Comparison of ENCODE assay signal across 22 cellular contexts in genomic region chr17:8142158-8142886, GRCh38. TPM values are rescaled to one million over a fixed set of nuclear protein-coding genes. Genes with fewer than 3 reads are reported as not detected.
DNase-seq lines count a peak whose midpoint lies in the region; ATAC-seq, FAIRE-seq and TF ChIP-seq lines count a peak whose summit lies in the region.
"Had no signal": no experiment of that assay in that cellular context is flagged by ENCODE, and none has a peak within 500 bp of the region (broad histone marks: within the 10 kb centered on the region; RNA-seq: fewer than 3 reads in every experiment).

No MANE protein-coding gene starts in this region.

- H3K27ac Mint-ChIP-seq in endodermal cell: no peak overlapping the region
- H3K27ac Mint-ChIP-seq in neural progenitor cell: no peak overlapping the region
- H3K27ac Mint-ChIP-seq: activated naive CD4-positive, alpha-beta T cell treated with anti-CD3 and anti-CD28 coated beads for 36 hours; stimulated activated naive CD8-positive, alpha-beta T cell treated with anti-CD3 and anti-CD28 coated beads, Interleukin-15, amount 100 ng/mL, for 72 hours; T-helper 1 cell treated with Interleukin-12 subunit alpha and Interleukin-12 subunit beta and Interleukin-4 antibody, amounts not matched to agents 30 μg/mL and 1 μg/mL, for 36 hours had no signal

- no peaks in the 10 kb centered on the region for H3K9me3 Mint-ChIP-seq in endodermal cell
- H3K9me3 Mint-ChIP-seq in neural progenitor cell: no peaks in the 10 kb centered on the region
- H3K9me3 Mint-ChIP-seq: activated naive CD4-positive, alpha-beta T cell treated with anti-CD3 and anti-CD28 coated beads for 36 hours; stimulated activated naive CD8-positive, alpha-beta T cell treated with anti-CD3 and anti-CD28 coated beads, Interleukin-15, amount 100 ng/mL, for 72 hours; T-helper 1 cell treated with Interleukin-12 subunit alpha and Interleukin-12 subunit beta and Interleukin-4 antibody, amounts not matched to agents 30 μg/mL and 1 μg/mL, for 36 hours had no signal

- intact Hi-C loops in right lobe of liver (cut with DNase I) (no loop called here), HepG2 (cut with micrococcal nuclease; ENCODE audit: unreplicated experiment) (no loop called here)

- no peak for TF ChIP-seq CTCF in right lobe of liver (IDR thresholded peaks at IDR 0.05)
- TF ChIP-seq CTCF in HepG2 (CRISPR knock-in tag; IDR thresholded peaks at IDR 0.05): no peak
- no peak for TF ChIP-seq CTCF in endodermal cell (conservative IDR thresholded peaks at IDR 0.05)
- no peak for TF ChIP-seq CTCF in neural progenitor cell (IDR thresholded peaks at IDR 0.05)

- DNase-seq in right lobe of liver (peak in 2 of 3 donors; percentile 21 to 56), HepG2 (ENCODE audit: low spot score) (no peak), endodermal cell (peak; percentile 49), neural progenitor cell (ENCODE audit: low spot score) (no peak), COR-L47 (lab: John Stamatoyannopoulos, UW) (no peak), RPMI8226 (no peak), anterior cingulate cortex (lab: John Stamatoyannopoulos, UW) (no peak), NCI-H146 (lab: John Stamatoyannopoulos, UW) (no peak)
- DNase-seq: activated CD4-positive, alpha-beta T cell treated with anti-CD3 and anti-CD28 coated beads, Interleukin-2, amount 50 U/mL, for 48 hours; activated naive CD4-positive, alpha-beta T cell treated with anti-CD3 and anti-CD28 coated beads for 36 hours; DMS53; foreskin keratinocyte; MG63; NCI-H748 treated with DMSO at 0.1 percent for 48 hours; SIG-M5; stimulated activated naive CD8-positive, alpha-beta T cell treated with anti-CD3 and anti-CD28 coated beads, Interleukin-15, amount 100 ng/mL, for 72 hours had no signal

- H2AFZ ChIP-seq in HepG2 (ENCODE audit: low read length): no peak overlapping the region
- no peak overlapping the region for H2AFZ ChIP-seq in neural progenitor cell (replicated peaks)

- peaks cover 54% of the 10 kb centered on the region for H3K36me3 Mint-ChIP-seq in endodermal cell (ENCODE audit: low read depth)
- H3K36me3 Mint-ChIP-seq in neural progenitor cell: peaks cover 24% of the 10 kb centered on the region

- H4K20me1 ChIP-seq in HepG2 (ENCODE audit: insufficient read depth, low read length) (0 out of 2 replicates have a peak, but pooled peaks cover 3% of the 10 kb centered on the region), neural progenitor cell (ENCODE audit: low read depth) (peaks cover 7% of the 10 kb centered on the region)

- H3K9me3 ChIP-seq in right lobe of liver (no peaks in the 10 kb centered on the region), HepG2 (ENCODE audit: low read length) (no peaks in the 10 kb centered on the region), endodermal cell (ENCODE audit: control insufficient read depth, low read length) (no peaks in the 10 kb centered on the region), neural progenitor cell (ENCODE audit: low read depth) (no peaks in the 10 kb centered on the region)
- H3K9me3 ChIP-seq: MG63, uterus had no signal

- H3K27me3 ChIP-seq in right lobe of liver (no peaks in the 10 kb centered on the region), HepG2 (ENCODE audit: control insufficient read depth in 1 of 2, insufficient read depth in 2 of 2, low read length in 2 of 2) (no peaks in the 10 kb centered on the region; a peak in 1 of 5 replicates), endodermal cell (ENCODE audit: control insufficient read depth, insufficient read depth, low read length, poor library complexity, severe bottlenecking) (peaks cover 2% of the 10 kb centered on the region), neural progenitor cell (peaks cover 5% of the 10 kb centered on the region)
- H3K27me3 ChIP-seq: foreskin keratinocyte, MG63, uterus had no signal

- TF ChIP-seq POLR2A in right lobe of liver (IDR thresholded peaks at IDR 0.05) (no peak), HepG2 (IDR thresholded peaks at IDR 0.05; ENCODE audit: insufficient read depth in 1 of 2, low read depth in 2 of 2, low read length in 2 of 2) (no peak)

- 54% methylated on average over 3 of the region's 23 CpGs for WGBS in right lobe of liver (ENCODE audit: insufficient coverage, low coverage, low lambda C conversion rate, missing lambda C conversion rate)
- 92% methylated on average over 13 of the region's 23 CpGs for WGBS in HepG2 (ENCODE audit: low lambda C conversion rate)
- 94 to 98% methylated on average over 8 to 23 of the region's 23 CpGs for WGBS in endodermal cell (ENCODE audit: insufficient coverage in 1 of 2, insufficient read length in 1 of 2), 2 experiments

- H3K9ac ChIP-seq in HepG2 (ENCODE audit: insufficient read depth, low read depth, low read length): no peak overlapping the region
- H3K9ac ChIP-seq in endodermal cell (ENCODE audit: extremely low read depth, low read length, poor library complexity, severe bottlenecking): no peak overlapping the region
- H3K9ac ChIP-seq in neural progenitor cell: no peak overlapping the region

- no peak overlapping the region for H3K4me3 Mint-ChIP-seq in endodermal cell
- peak overlapping the region; percentile 27 for H3K4me3 Mint-ChIP-seq in neural progenitor cell
- H3K4me3 Mint-ChIP-seq: activated naive CD4-positive, alpha-beta T cell treated with anti-CD3 and anti-CD28 coated beads for 36 hours; stimulated activated naive CD8-positive, alpha-beta T cell treated with anti-CD3 and anti-CD28 coated beads, Interleukin-15, amount 100 ng/mL, for 72 hours; T-helper 1 cell treated with Interleukin-12 subunit alpha and Interleukin-12 subunit beta and Interleukin-4 antibody, amounts not matched to agents 30 μg/mL and 1 μg/mL, for 36 hours had no signal

- BruUV-seq in HepG2 (replicated peaks; lab: Mats Ljungman, UMichigan): no TSS peak

- no peaks in the 10 kb centered on the region for H3K4me1 Mint-ChIP-seq in endodermal cell
- no peaks in the 10 kb centered on the region for H3K4me1 Mint-ChIP-seq in neural progenitor cell

- TF ChIP-seq EP300 in HepG2 (IDR thresholded peaks at IDR 0.05; ENCODE audit: low read depth in 2 of 2, low read length in 2 of 2): no peak
- no peak for TF ChIP-seq EP300 in HepG2 (CRISPR knock-in tag; IDR thresholded peaks at IDR 0.05; ENCODE audit: borderline replicate concordance)

- no peak for FAIRE-seq in HepG2 (lab: Jason Lieb, UNC)
- FAIRE-seq: colon had no signal

- H3K27ac ChIP-seq in right lobe of liver (no peak overlapping the region), HepG2 (ENCODE audit: extremely low read length, insufficient read depth, low read length) (no peak overlapping the region), endodermal cell (ENCODE audit: low read depth, low read length) (no peak overlapping the region), neural progenitor cell (no peak overlapping the region)
- H3K27ac ChIP-seq: foreskin keratinocyte, VCaP had no signal

- H3K4me1 ChIP-seq in right lobe of liver (peaks cover 0 to 9% (median 1%) of the 10 kb centered on the region in 4 donors), HepG2 (ENCODE audit: insufficient read depth, low read length) (peaks cover 19% of the 10 kb centered on the region), endodermal cell (ENCODE audit: control insufficient read depth, insufficient read depth, low read length) (no peaks in the 10 kb centered on the region), neural progenitor cell (no peaks in the 10 kb centered on the region)
- H3K4me1 ChIP-seq: foreskin keratinocyte had no signal

- H3K79me2 ChIP-seq in HepG2 (ENCODE audit: insufficient read depth, low read length) (no peaks in the 10 kb centered on the region), neural progenitor cell (ENCODE audit: low read depth) (no peaks in the 10 kb centered on the region)

- peaks cover 33 to 81% (median 75%) of the 10 kb centered on the region in 4 donors for H3K36me3 ChIP-seq in right lobe of liver
- peaks cover 13 to 25% of the 10 kb centered on the region in 2 experiments; a peak in 4 of 5 replicates for H3K36me3 ChIP-seq in HepG2 (replicated peaks in 1 of 2; ENCODE audit: control insufficient read depth in 1 of 2, insufficient read depth in 2 of 2, low read length in 2 of 2)
- H3K36me3 ChIP-seq in endodermal cell (ENCODE audit: control insufficient read depth, insufficient read depth, low read length): peaks cover 51% of the 10 kb centered on the region
- H3K36me3 ChIP-seq in neural progenitor cell: no peaks in the 10 kb centered on the region
- H3K36me3 ChIP-seq: MG63, uterus had no signal

- in situ Hi-C loops in HepG2 (cut with HindIII; ENCODE audit: extremely low pct_ligation_motif_present, low pct_unique_long_range_greater_than_20kb): no loop called here

- ATAC-seq in right lobe of liver: no peak
- ATAC-seq in HepG2: no peak
- ATAC-seq: foreskin keratinocyte; HCT116; left lobe of liver; stimulated activated naive CD8-positive, alpha-beta T cell treated with anti-CD3 and anti-CD28 coated beads, Interleukin-15, amount 100 ng/mL, for 72 hours had no signal

- H3K27me3 Mint-ChIP-seq in endodermal cell (ENCODE audit: insufficient read depth) (no peaks in the 10 kb centered on the region), neural progenitor cell (ENCODE audit: insufficient read depth, low read depth) (peaks cover 5% of the 10 kb centered on the region)
- H3K27me3 Mint-ChIP-seq: stimulated activated naive CD8-positive, alpha-beta T cell treated with anti-CD3 and anti-CD28 coated beads, Interleukin-15, amount 100 ng/mL, for 72 hours had no signal

- TF ChIP-seq RAD21 in HepG2 (CRISPR knock-in tag; IDR thresholded peaks at IDR 0.05): no peak

- CTCF ChIA-PET in HepG2 (lab: Yijun Ruan, JAX; ENCODE audit: low intra/inter-chr PET ratio, low total read pairs): no interaction called here

- H3K4me2 ChIP-seq in HepG2 (ENCODE audit: low read depth, low read length) (no peak overlapping the region), neural progenitor cell (no peak overlapping the region)

- peaks cover 25% of the 10 kb centered on the region for H3F3A ChIP-seq in neural progenitor cell (ENCODE audit: low read depth)

- POLR2A ChIA-PET in HepG2 (lab: Yijun Ruan, JAX): interaction anchor here (1.0 to 3.2 kb wide), 2 partner anchors 12 to 18 kb away, joined by 3 to 18 read pairs; no protein-coding TSS in a partner anchor

- H3K4me3 ChIP-seq in right lobe of liver (no peak overlapping the region), HepG2 (replicated peaks in 1 of 3; ENCODE audit: insufficient read depth in 1 of 3, low read depth in 2 of 3, low read length in 3 of 3) (no peak overlapping the region), endodermal cell (ENCODE audit: low read length) (no peak overlapping the region), neural progenitor cell (no peak overlapping the region)
- H3K4me3 ChIP-seq: MG63, uterus had no signal

RNA-seq across cellular contexts. Expression of gene PER1, which starts 9.9 kb away (rescaled TPM):
- total RNA-seq in right lobe of liver (100 to 1,000 TPM in 1 of 6 experiments, 10 to 100 TPM in 5; 25.7 to 118 (median 55.2) TPM), HepG2 (2016; rRNA removed; fragmentation: Illumina TruSeq; extraction: Trizol) (2.6 and 5.5 TPM in 2 replicates), endodermal cell (10 to 100 TPM; 38.3 to 53.7 TPM), neural progenitor cell (ENCODE audit: low replicate concordance) (3.2 and 11.4 TPM in 2 replicates)
- 1.8 and 2.9 TPM in 2 replicates for total RNA-seq in HepG2 (2016; cell fraction: cytosol; rRNA removed; fragmentation: Illumina TruSeq; extraction: Trizol; ENCODE audit: low read depth)
- 3.2 and 5.8 TPM in 2 replicates for total RNA-seq in HepG2 (2016; cell fraction: insoluble cytoplasmic fraction; rRNA removed; fragmentation: Illumina TruSeq; extraction: Trizol)
- total RNA-seq in HepG2 (2016; cell fraction: membrane; rRNA removed; fragmentation: Illumina TruSeq; extraction: Trizol): 1.4 and 1.9 TPM in 2 replicates
- 4.1 and 4.3 TPM in 2 replicates for total RNA-seq in HepG2 (2016; cell fraction: nucleus; rRNA removed; fragmentation: Illumina TruSeq; extraction: Trizol)
- polyA plus RNA-seq in HepG2 (2011; rRNA removed): 3.6 and 5.2 TPM in 2 replicates
- polyA plus RNA-seq in HepG2 (2011; cell fraction: cytosol; rRNA removed): 1.3 and 1.4 TPM in 2 replicates
- polyA plus RNA-seq in HepG2 (2011; cell fraction: nucleus; rRNA removed): 32.0 and 32.6 TPM in 2 replicates
- polyA plus RNA-seq in HepG2 (2012): 7.8 and 11.4 TPM in 2 replicates
- 0.38 and 0.70 TPM in 2 replicates for polyA plus RNA-seq in HepG2 (2016; cell fraction: cytosol; fragmentation: Illumina TruSeq; extraction: Trizol; ENCODE audit: low read depth)
- polyA plus RNA-seq in HepG2 (2016; cell fraction: insoluble cytoplasmic fraction; fragmentation: Illumina TruSeq; extraction: Trizol; ENCODE audit: low read depth): 2.2 and 3.6 TPM in 2 replicates
- polyA plus RNA-seq in HepG2 (2016; cell fraction: membrane; fragmentation: Illumina TruSeq; extraction: Trizol; ENCODE audit: low read depth): 0.49 and 0.90 TPM in 2 replicates
- polyA plus RNA-seq in HepG2 (2016; cell fraction: nucleus; fragmentation: Illumina TruSeq; extraction: Trizol; ENCODE audit: insufficient read depth, low read depth): 13.1 and 17.6 TPM in 2 replicates
- polyA minus RNA-seq in HepG2 (2011; rRNA and poly(A)+ RNA removed; ENCODE audit: low replicate concordance): 11.1 and 12.7 TPM in 2 replicates
- polyA minus RNA-seq in HepG2 (2011; cell fraction: cytosol; rRNA and poly(A)+ RNA removed): 3.8 and 6.2 TPM in 2 replicates
- 10.4 and 10.7 TPM in 2 replicates for polyA minus RNA-seq in HepG2 (2011; cell fraction: nucleus; rRNA and poly(A)+ RNA removed)
- 24.2 TPM for polyA plus RNA-seq in endodermal cell (2013, experiment 1 of 2)
- 19.0 TPM for polyA plus RNA-seq in endodermal cell (2013, experiment 2 of 2)

RNA-seq across cellular contexts. Expression of gene HES7, which starts 18.4 kb away (rescaled TPM):
- not detected for total RNA-seq in right lobe of liver
- total RNA-seq in HepG2 (2016; rRNA removed; fragmentation: Illumina TruSeq; extraction: Trizol): not detected in 2 replicates
- not detected in 2 replicates for total RNA-seq in HepG2 (2016; cell fraction: cytosol; rRNA removed; fragmentation: Illumina TruSeq; extraction: Trizol; ENCODE audit: low read depth)
- total RNA-seq in HepG2 (2016; cell fraction: insoluble cytoplasmic fraction; rRNA removed; fragmentation: Illumina TruSeq; extraction: Trizol): not detected in 2 replicates
- total RNA-seq in HepG2 (2016; cell fraction: membrane; rRNA removed; fragmentation: Illumina TruSeq; extraction: Trizol): not detected in 2 replicates
- not detected in 2 replicates for total RNA-seq in HepG2 (2016; cell fraction: nucleus; rRNA removed; fragmentation: Illumina TruSeq; extraction: Trizol)
- polyA plus RNA-seq in HepG2 (2011; rRNA removed): not detected in 2 replicates
- polyA plus RNA-seq in HepG2 (2011; cell fraction: cytosol; rRNA removed): not detected in 2 replicates
- polyA plus RNA-seq in HepG2 (2011; cell fraction: nucleus; rRNA removed): 0.42 and 0.50 TPM in 2 replicates
- 0.11 TPM in 1 of 2 replicates, not detected in the other for polyA plus RNA-seq in HepG2 (2012)
- not detected in 2 replicates for polyA plus RNA-seq in HepG2 (2016; cell fraction: cytosol; fragmentation: Illumina TruSeq; extraction: Trizol; ENCODE audit: low read depth)
- not detected in 2 replicates for polyA plus RNA-seq in HepG2 (2016; cell fraction: insoluble cytoplasmic fraction; fragmentation: Illumina TruSeq; extraction: Trizol; ENCODE audit: low read depth)
- polyA plus RNA-seq in HepG2 (2016; cell fraction: membrane; fragmentation: Illumina TruSeq; extraction: Trizol; ENCODE audit: low read depth): not detected in 2 replicates
- polyA plus RNA-seq in HepG2 (2016; cell fraction: nucleus; fragmentation: Illumina TruSeq; extraction: Trizol; ENCODE audit: insufficient read depth, low read depth): not detected in 2 replicates
- polyA minus RNA-seq in HepG2 (2011; rRNA and poly(A)+ RNA removed; ENCODE audit: low replicate concordance): 3.9 TPM in 1 of 2 replicates, not detected in the other
- not detected in 2 replicates for polyA minus RNA-seq in HepG2 (2011; cell fraction: cytosol; rRNA and poly(A)+ RNA removed)
- polyA minus RNA-seq in HepG2 (2011; cell fraction: nucleus; rRNA and poly(A)+ RNA removed): not detected in 2 replicates
- 1 to 10 TPM in 1 of 2 donors, under 1 TPM in 1; 0.40 to 2.2 TPM for total RNA-seq in endodermal cell
- polyA plus RNA-seq in endodermal cell (2013, experiment 1 of 2): 0.89 TPM
- 0.87 TPM for polyA plus RNA-seq in endodermal cell (2013, experiment 2 of 2)
- total RNA-seq in neural progenitor cell (ENCODE audit: low replicate concordance): 2.0 TPM in 1 of 2 replicates, not detected in the other
- total RNA-seq: left lobe of liver had no signal

RNA-seq across cellular contexts. Expression of gene VAMP2, which starts 20.4 kb away (rescaled TPM):
- 10 to 100 TPM in 4 of 6 experiments, 1 to 10 TPM in 2; 4.4 to 18.6 (median 13.2) TPM for total RNA-seq in right lobe of liver
- 2.0 and 3.9 TPM in 2 replicates for total RNA-seq in HepG2 (2016; rRNA removed; fragmentation: Illumina TruSeq; extraction: Trizol)
- 4.1 and 5.2 TPM in 2 replicates for total RNA-seq in HepG2 (2016; cell fraction: cytosol; rRNA removed; fragmentation: Illumina TruSeq; extraction: Trizol; ENCODE audit: low read depth)
- 1.9 and 3.4 TPM in 2 replicates for total RNA-seq in HepG2 (2016; cell fraction: insoluble cytoplasmic fraction; rRNA removed; fragmentation: Illumina TruSeq; extraction: Trizol)
- total RNA-seq in HepG2 (2016; cell fraction: membrane; rRNA removed; fragmentation: Illumina TruSeq; extraction: Trizol): 3.2 and 3.4 TPM in 2 replicates
- total RNA-seq in HepG2 (2016; cell fraction: nucleus; rRNA removed; fragmentation: Illumina TruSeq; extraction: Trizol): 6.5 and 7.1 TPM in 2 replicates
- polyA plus RNA-seq in HepG2 (2011; rRNA removed): 17.2 and 19.6 TPM in 2 replicates
- 10.1 and 13.2 TPM in 2 replicates for polyA plus RNA-seq in HepG2 (2011; cell fraction: cytosol; rRNA removed)
- 40.7 and 63.7 TPM in 2 replicates for polyA plus RNA-seq in HepG2 (2011; cell fraction: nucleus; rRNA removed)
- polyA plus RNA-seq in HepG2 (2012): 29.0 and 34.1 TPM in 2 replicates
- polyA plus RNA-seq in HepG2 (2016; cell fraction: cytosol; fragmentation: Illumina TruSeq; extraction: Trizol; ENCODE audit: low read depth): 2.0 and 2.2 TPM in 2 replicates
- polyA plus RNA-seq in HepG2 (2016; cell fraction: insoluble cytoplasmic fraction; fragmentation: Illumina TruSeq; extraction: Trizol; ENCODE audit: low read depth): 7.1 and 8.5 TPM in 2 replicates
- 4.9 and 5.5 TPM in 2 replicates for polyA plus RNA-seq in HepG2 (2016; cell fraction: membrane; fragmentation: Illumina TruSeq; extraction: Trizol; ENCODE audit: low read depth)
- polyA plus RNA-seq in HepG2 (2016; cell fraction: nucleus; fragmentation: Illumina TruSeq; extraction: Trizol; ENCODE audit: insufficient read depth, low read depth): 35.4 and 36.0 TPM in 2 replicates
- 6.8 and 7.6 TPM in 2 replicates for polyA minus RNA-seq in HepG2 (2011; rRNA and poly(A)+ RNA removed; ENCODE audit: low replicate concordance)
- polyA minus RNA-seq in HepG2 (2011; cell fraction: cytosol; rRNA and poly(A)+ RNA removed): 3.4 and 6.6 TPM in 2 replicates
- polyA minus RNA-seq in HepG2 (2011; cell fraction: nucleus; rRNA and poly(A)+ RNA removed): 10.8 and 14.9 TPM in 2 replicates
- 10 to 100 TPM; 32.1 to 32.2 TPM for total RNA-seq in endodermal cell
- 57.3 TPM for polyA plus RNA-seq in endodermal cell (2013, experiment 1 of 2)
- 46.3 TPM for polyA plus RNA-seq in endodermal cell (2013, experiment 2 of 2)
- total RNA-seq in neural progenitor cell (ENCODE audit: low replicate concordance): 9.4 and 11.7 TPM in 2 replicates

RNA-seq across cellular contexts. Expression of gene ALOXE3, which starts 24.0 kb away (rescaled TPM):
- total RNA-seq in right lobe of liver (not detected), HepG2 (2016; rRNA removed; fragmentation: Illumina TruSeq; extraction: Trizol) (not detected in 2 replicates), endodermal cell (under 1 TPM; 0.13 to 0.49 TPM), neural progenitor cell (ENCODE audit: low replicate concordance) (not detected in 2 replicates)
- total RNA-seq in HepG2 (2016; cell fraction: cytosol; rRNA removed; fragmentation: Illumina TruSeq; extraction: Trizol; ENCODE audit: low read depth): not detected in 2 replicates
- total RNA-seq in HepG2 (2016; cell fraction: insoluble cytoplasmic fraction; rRNA removed; fragmentation: Illumina TruSeq; extraction: Trizol): 0.02 TPM in 1 of 2 replicates, not detected in the other
- not detected in 2 replicates for total RNA-seq in HepG2 (2016; cell fraction: membrane; rRNA removed; fragmentation: Illumina TruSeq; extraction: Trizol)
- total RNA-seq in HepG2 (2016; cell fraction: nucleus; rRNA removed; fragmentation: Illumina TruSeq; extraction: Trizol): not detected in 2 replicates
- 0.07 TPM in 1 of 2 replicates, not detected in the other for polyA plus RNA-seq in HepG2 (2011; rRNA removed)
- 0.03 TPM in 1 of 2 replicates, not detected in the other for polyA plus RNA-seq in HepG2 (2011; cell fraction: cytosol; rRNA removed)
- 0.14 and 0.18 TPM in 2 replicates for polyA plus RNA-seq in HepG2 (2011; cell fraction: nucleus; rRNA removed)
- 0.08 TPM in 1 of 2 replicates, not detected in the other for polyA plus RNA-seq in HepG2 (2012)
- polyA plus RNA-seq in HepG2 (2016; cell fraction: cytosol; fragmentation: Illumina TruSeq; extraction: Trizol; ENCODE audit: low read depth): not detected in 2 replicates
- not detected in 2 replicates for polyA plus RNA-seq in HepG2 (2016; cell fraction: insoluble cytoplasmic fraction; fragmentation: Illumina TruSeq; extraction: Trizol; ENCODE audit: low read depth)
- polyA plus RNA-seq in HepG2 (2016; cell fraction: membrane; fragmentation: Illumina TruSeq; extraction: Trizol; ENCODE audit: low read depth): not detected in 2 replicates
- polyA plus RNA-seq in HepG2 (2016; cell fraction: nucleus; fragmentation: Illumina TruSeq; extraction: Trizol; ENCODE audit: insufficient read depth, low read depth): not detected in 2 replicates
- 0.63 TPM in 1 of 2 replicates, not detected in the other for polyA minus RNA-seq in HepG2 (2011; rRNA and poly(A)+ RNA removed; ENCODE audit: low replicate concordance)
- polyA minus RNA-seq in HepG2 (2011; cell fraction: cytosol; rRNA and poly(A)+ RNA removed): not detected in 2 replicates
- polyA minus RNA-seq in HepG2 (2011; cell fraction: nucleus; rRNA and poly(A)+ RNA removed): not detected in 2 replicates
- not detected for polyA plus RNA-seq in endodermal cell (2013, experiment 1 of 2)
- polyA plus RNA-seq in endodermal cell (2013, experiment 2 of 2): not detected
- total RNA-seq: activated naive CD4-positive, alpha-beta T cell treated with anti-CD3 and anti-CD28 coated beads for 36 hours; left lobe of liver had no signal

RNA-seq across cellular contexts. Expression of gene TMEM107, which starts 33.9 kb away (rescaled TPM):
- total RNA-seq in right lobe of liver: 1 to 10 TPM; 2.3 to 5.0 (median 3.4) TPM
- 3.8 and 15.3 TPM in 2 replicates for total RNA-seq in HepG2 (2016; rRNA removed; fragmentation: Illumina TruSeq; extraction: Trizol)
- 138 and 159 TPM in 2 replicates for total RNA-seq in HepG2 (2016; cell fraction: cytosol; rRNA removed; fragmentation: Illumina TruSeq; extraction: Trizol; ENCODE audit: low read depth)
- 4.0 and 13.1 TPM in 2 replicates for total RNA-seq in HepG2 (2016; cell fraction: insoluble cytoplasmic fraction; rRNA removed; fragmentation: Illumina TruSeq; extraction: Trizol)
- total RNA-seq in HepG2 (2016; cell fraction: membrane; rRNA removed; fragmentation: Illumina TruSeq; extraction: Trizol): 25.0 and 29.6 TPM in 2 replicates
- total RNA-seq in HepG2 (2016; cell fraction: nucleus; rRNA removed; fragmentation: Illumina TruSeq; extraction: Trizol): 18.7 and 21.8 TPM in 2 replicates
- 4.5 and 7.2 TPM in 2 replicates for polyA plus RNA-seq in HepG2 (2011; rRNA removed)
- polyA plus RNA-seq in HepG2 (2011; cell fraction: cytosol; rRNA removed): 5.0 and 5.5 TPM in 2 replicates
- polyA plus RNA-seq in HepG2 (2011; cell fraction: nucleus; rRNA removed): 3.9 and 4.3 TPM in 2 replicates
- 2.6 and 3.6 TPM in 2 replicates for polyA plus RNA-seq in HepG2 (2012)
- polyA plus RNA-seq in HepG2 (2016; cell fraction: cytosol; fragmentation: Illumina TruSeq; extraction: Trizol; ENCODE audit: low read depth): 2.4 and 3.4 TPM in 2 replicates
- 3.4 and 3.5 TPM in 2 replicates for polyA plus RNA-seq in HepG2 (2016; cell fraction: insoluble cytoplasmic fraction; fragmentation: Illumina TruSeq; extraction: Trizol; ENCODE audit: low read depth)
- polyA plus RNA-seq in HepG2 (2016; cell fraction: membrane; fragmentation: Illumina TruSeq; extraction: Trizol; ENCODE audit: low read depth): 2.1 and 3.3 TPM in 2 replicates
- 4.5 and 4.6 TPM in 2 replicates for polyA plus RNA-seq in HepG2 (2016; cell fraction: nucleus; fragmentation: Illumina TruSeq; extraction: Trizol; ENCODE audit: insufficient read depth, low read depth)
- polyA minus RNA-seq in HepG2 (2011; rRNA and poly(A)+ RNA removed; ENCODE audit: low replicate concordance): 121 and 165 TPM in 2 replicates
- 34.2 and 36.5 TPM in 2 replicates for polyA minus RNA-seq in HepG2 (2011; cell fraction: cytosol; rRNA and poly(A)+ RNA removed)
- polyA minus RNA-seq in HepG2 (2011; cell fraction: nucleus; rRNA and poly(A)+ RNA removed): 79.1 and 96.4 TPM in 2 replicates
- 10 to 100 TPM; 26.2 to 27.7 TPM for total RNA-seq in endodermal cell
- 79.3 TPM for polyA plus RNA-seq in endodermal cell (2013, experiment 1 of 2)
- polyA plus RNA-seq in endodermal cell (2013, experiment 2 of 2): 69.1 TPM
- 26.0 and 45.5 TPM in 2 replicates for total RNA-seq in neural progenitor cell (ENCODE audit: low replicate concordance)

Comparison
In these comparisons a context has a peak if more than half of its experiments do, and no peak if none do; other contexts are left out.
1. DNase-seq: peak in right lobe of liver (2 of 3) and endodermal cell (single experiment); none in HepG2 (single experiment), neural progenitor cell (single experiment), COR-L47 (single experiment), RPMI8226 (single experiment), anterior cingulate cortex (0 of 58) and NCI-H146 (single experiment).